ENCODE assay signal across 13 cellular contexts in the genomic region with DNA sequence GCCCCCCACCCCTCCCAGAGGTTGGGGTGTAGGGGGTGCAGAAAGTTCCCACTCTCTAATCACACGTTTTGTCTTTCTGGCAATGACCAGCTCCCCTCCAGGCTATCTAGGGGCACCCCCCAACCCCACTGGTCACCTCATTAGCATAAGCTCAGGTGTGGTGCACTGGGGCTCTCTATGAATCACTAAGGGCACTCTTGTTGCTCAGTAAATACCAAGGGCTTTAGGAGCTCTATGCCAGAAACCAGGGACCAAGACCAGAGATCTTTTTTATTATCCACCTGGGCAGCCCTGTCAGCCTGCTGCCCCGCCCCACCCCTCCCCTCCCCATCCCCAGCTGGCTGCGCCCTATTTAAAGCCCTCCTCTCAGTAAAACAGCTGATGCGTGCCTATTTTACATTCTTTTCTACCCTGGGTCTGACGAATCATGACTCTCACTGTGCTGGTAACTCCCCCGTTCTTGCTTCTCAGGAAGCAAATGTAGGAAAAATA. TPM values are rescaled to one million over a fixed set of nuclear protein-coding genes. Genes with fewer than 3 reads are reported as not detected.
DNase-seq lines count a peak whose midpoint lies in the region; ATAC-seq and TF ChIP-seq lines count a peak whose summit lies in the region.
"Had no signal": no experiment of that assay in that cellular context is flagged by ENCODE, and none has a peak within 500 bp of the region (broad histone marks: within the 10 kb centered on the region; RNA-seq: fewer than 3 reads in every experiment).

No MANE protein-coding gene starts in this region.

- peaks cover 73% of the 10 kb centered on the region for H3K4me1 Mint-ChIP-seq in activated CD4-positive, alpha-beta T cell treated with anti-CD3 and anti-CD28 coated beads, Interleukin-2, amount 10 ng/mL, durations not matched to agents 24 days and 14 days
- H3K4me1 Mint-ChIP-seq in activated CD4-positive, alpha-beta memory T cell treated with anti-CD3 and anti-CD28 coated beads for 36 hours (ENCODE audit: low read depth) = peaks cover 91% of the 10 kb centered on the region
- peaks cover 89% of the 10 kb centered on the region for H3K4me1 Mint-ChIP-seq in stimulated activated effector memory CD8-positive, alpha-beta T cell treated with anti-CD3 and anti-CD28 coated beads, Interleukin-12 subunit alpha, Interleukin-12 subunit beta, amount 100 ng/mL, for 72 hours

- peaks cover 60% of the 10 kb centered on the region for H3K36me3 Mint-ChIP-seq in activated CD4-positive, alpha-beta T cell treated with anti-CD3 and anti-CD28 coated beads, Interleukin-2, amount 10 ng/mL, durations not matched to agents 24 days and 14 days (ENCODE audit: low read depth)
- peaks cover 46% of the 10 kb centered on the region for H3K36me3 Mint-ChIP-seq in activated CD4-positive, alpha-beta memory T cell treated with anti-CD3 and anti-CD28 coated beads for 36 hours
- H3K36me3 Mint-ChIP-seq in stimulated activated effector memory CD8-positive, alpha-beta T cell treated with anti-CD3 and anti-CD28 coated beads, Interleukin-12 subunit alpha, Interleukin-12 subunit beta, amount 100 ng/mL, for 72 hours = peaks cover 63% of the 10 kb centered on the region

- no peak for DNase-seq in activated CD4-positive, alpha-beta T cell treated with anti-CD3 and anti-CD28 coated beads, Interleukin-2, amount 10 ng/mL, durations not matched to agents 24 days and 14 days
- DNase-seq in activated CD4-positive, alpha-beta T cell treated with anti-CD3 and anti-CD28 coated beads for 1 hour = no peak
- peak; percentile 42 for DNase-seq in activated CD4-positive, alpha-beta memory T cell treated with anti-CD3 and anti-CD28 coated beads for 36 hours
- DNase-seq in foreskin keratinocyte (peak in 1 of 2 donors; percentile 71), T-helper 1 cell (no peak), T1000 (lab: John Stamatoyannopoulos, UW) (no peak)
- DNase-seq in stimulated activated effector memory CD8-positive, alpha-beta T cell treated with anti-CD3 and anti-CD28 coated beads, Interleukin-12 subunit alpha, Interleukin-12 subunit beta, amount 100 ng/mL, for 72 hours (ENCODE audit: low spot score in 2 of 2) = no peak
- DNase-seq: dermis blood vessel endothelial cell, left cardiac atrium, NCI-H69 had no signal

- peaks cover 3% of the 10 kb centered on the region for H3K4me1 ChIP-seq in foreskin keratinocyte

- POLR2A ChIA-PET in activated CD4-positive, alpha-beta memory T cell treated with anti-CD3 and anti-CD28 coated beads for 36 hours (lab: Charles Lee) = interaction anchor here (0.7 to 1.9 kb wide), 9 partner anchors 11 to 40 kb away, joined by 3 to 12 read pairs (median 4); a partner anchor contains a TSS

- H3K27me3 ChIP-seq in foreskin keratinocyte = no peaks in the 10 kb centered on the region
- H3K27me3 ChIP-seq: tibial nerve had no signal

- TF ChIP-seq CTCF in foreskin keratinocyte (conservative IDR thresholded peaks at IDR 0.05) = no peak

- CTCF ChIA-PET in activated CD4-positive, alpha-beta memory T cell treated with anti-CD3 and anti-CD28 coated beads for 36 hours (lab: Charles Lee) = interaction anchor here (0.9 to 2.0 kb wide), 9 partner anchors 9 to 192 kb away, joined by 3 to 6 read pairs (median 4); no protein-coding TSS in a partner anchor

- intact Hi-C loops in activated CD4-positive, alpha-beta T cell treated with anti-CD3 and anti-CD28 coated beads, Interleukin-2, amount 10 ng/mL, durations not matched to agents 24 days and 14 days (cut with micrococcal nuclease) = loop anchor here (2.0 kb wide), 2 partner anchors 14 kb away; no protein-coding TSS in a partner anchor
- intact Hi-C loops in activated CD4-positive, alpha-beta memory T cell treated with anti-CD3 and anti-CD28 coated beads for 36 hours (cut with micrococcal nuclease) = no loop called here

- peak overlapping the region; percentile 92 for H3K27ac Mint-ChIP-seq in activated CD4-positive, alpha-beta T cell treated with anti-CD3 and anti-CD28 coated beads, Interleukin-2, amount 10 ng/mL, durations not matched to agents 24 days and 14 days
- H3K27ac Mint-ChIP-seq in activated CD4-positive, alpha-beta memory T cell treated with anti-CD3 and anti-CD28 coated beads for 36 hours = peak overlapping the region; percentile 90
- peak overlapping the region; percentile 88 for H3K27ac Mint-ChIP-seq in stimulated activated effector memory CD8-positive, alpha-beta T cell treated with anti-CD3 and anti-CD28 coated beads, Interleukin-12 subunit alpha, Interleukin-12 subunit beta, amount 100 ng/mL, for 72 hours

- H3K27ac ChIP-seq in foreskin keratinocyte = peak overlapping the region; percentile 44
- H3K27ac ChIP-seq: tibial nerve, VCaP had no signal

- ATAC-seq in foreskin keratinocyte (peak; percentile 85), GM18909 (IDR thresholded peaks at IDR 0.05; ENCODE audit: poor library complexity, unreplicated experiment) (no peak)
- peak; percentile 59 for ATAC-seq in stimulated activated effector memory CD8-positive, alpha-beta T cell treated with anti-CD3 and anti-CD28 coated beads, Interleukin-12 subunit alpha, Interleukin-12 subunit beta, amount 100 ng/mL, for 72 hours

- H3K4me3 Mint-ChIP-seq in activated CD4-positive, alpha-beta T cell treated with anti-CD3 and anti-CD28 coated beads, Interleukin-2, amount 10 ng/mL, durations not matched to agents 24 days and 14 days = peak overlapping the region; percentile 53
- no peak overlapping the region for H3K4me3 Mint-ChIP-seq in activated CD4-positive, alpha-beta memory T cell treated with anti-CD3 and anti-CD28 coated beads for 36 hours
- peak overlapping the region; percentile 47 for H3K4me3 Mint-ChIP-seq in stimulated activated effector memory CD8-positive, alpha-beta T cell treated with anti-CD3 and anti-CD28 coated beads, Interleukin-12 subunit alpha, Interleukin-12 subunit beta, amount 100 ng/mL, for 72 hours

- H3K27me3 Mint-ChIP-seq in activated CD4-positive, alpha-beta T cell treated with anti-CD3 and anti-CD28 coated beads, Interleukin-2, amount 10 ng/mL, durations not matched to agents 24 days and 14 days = no peaks in the 10 kb centered on the region
- no peaks in the 10 kb centered on the region for H3K27me3 Mint-ChIP-seq in activated CD4-positive, alpha-beta memory T cell treated with anti-CD3 and anti-CD28 coated beads for 36 hours

- H3K9me3 Mint-ChIP-seq in activated CD4-positive, alpha-beta T cell treated with anti-CD3 and anti-CD28 coated beads, Interleukin-2, amount 10 ng/mL, durations not matched to agents 24 days and 14 days = no peaks in the 10 kb centered on the region
- H3K9me3 Mint-ChIP-seq in activated CD4-positive, alpha-beta memory T cell treated with anti-CD3 and anti-CD28 coated beads for 36 hours = no peaks in the 10 kb centered on the region
- no peaks in the 10 kb centered on the region for H3K9me3 Mint-ChIP-seq in stimulated activated effector memory CD8-positive, alpha-beta T cell treated with anti-CD3 and anti-CD28 coated beads, Interleukin-12 subunit alpha, Interleukin-12 subunit beta, amount 100 ng/mL, for 72 hours

RNA-seq across cellular contexts. Expression of a gene that starts 24.3 kb away (rescaled TPM):
- total RNA-seq in activated CD4-positive, alpha-beta T cell treated with anti-CD3 and anti-CD28 coated beads, Interleukin-2, amount 10 ng/mL, durations not matched to agents 24 days and 14 days = 85.8 and 86.2 TPM in 2 replicates
- 10 to 100 TPM; 81.8 to 85.8 TPM for total RNA-seq in activated CD4-positive, alpha-beta memory T cell treated with anti-CD3 and anti-CD28 coated beads for 36 hours
- 46.0 and 66.3 TPM in 2 replicates for total RNA-seq in foreskin keratinocyte
- polyA plus RNA-seq in foreskin keratinocyte = 32.0 and 44.1 TPM in 2 replicates
